In genomic region chr10:109957092-109957797, GRCh38 we compare ENCODE assay signal across 9 cellular contexts. TPM values are rescaled to one million over a fixed set of nuclear protein-coding genes. Genes with fewer than 3 reads are reported as not detected.
DNase-seq lines count a peak whose midpoint lies in the region; ATAC-seq and TF ChIP-seq lines count a peak whose summit lies in the region.
"Had no signal": no experiment of that assay in that cellular context is flagged by ENCODE, and none has a peak within 500 bp of the region (broad histone marks: within the 10 kb centered on the region; RNA-seq: fewer than 3 reads in every experiment).

No MANE protein-coding gene starts in this region.

- DNase-seq in NCI-H1417 (lab: John Stamatoyannopoulos, UW) = peak; percentile 43 to 72 (median 69)
- DNase-seq in NCI-H1417 treated with DMSO at 0.1 percent for 48 hours (lab: John Stamatoyannopoulos, UW) = no peak
- DNase-seq in NCI-H2029 treated with DMSO at 0.1 percent for 48 hours (lab: John Stamatoyannopoulos, UW) = peak; percentile 63
- DNase-seq in stimulated activated naive B cell treated with anti-CD40 and anti-IgM and Interleukin-4, amounts not matched to agents 10 μg/mL and 1 μg/mL and 100 μg/mL, for 72 hours = peak; percentile 37
- DNase-seq in aorta = no peak
- DNase-seq in type B pancreatic cell (ENCODE audit: extremely low spot score, unreplicated experiment) = no peak
- no peak for DNase-seq in CD4-positive, alpha-beta memory T cell
- DNase-seq: heart right ventricle had no signal

- intact Hi-C loops in aorta (cut with DNase I) = no loop called here
- intact Hi-C loops in CD4-positive, alpha-beta memory T cell (cut with micrococcal nuclease) = loop anchor here (2.0 to 5.0 kb wide), 3 partner anchors 35 to 72 kb away; partner anchors contain the start of gene XPNPEP1

- peak overlapping the region; percentile 9 for H3K27ac Mint-ChIP-seq in stimulated activated naive B cell treated with anti-CD40 and anti-IgM and Interleukin-4, amounts not matched to agents 10 μg/mL and 1 μg/mL and 100 μg/mL, for 72 hours
- no peak overlapping the region for H3K27ac Mint-ChIP-seq in type B pancreatic cell
- no peak overlapping the region for H3K27ac Mint-ChIP-seq in CD4-positive, alpha-beta memory T cell

- TF ChIP-seq CTCF in type B pancreatic cell (conservative IDR thresholded peaks at IDR 0.05) = no peak

- H3K4me3 ChIP-seq in aorta (ENCODE audit: low read length in 2 of 2) = no peak overlapping the region
- H3K4me3 ChIP-seq in CD4-positive, alpha-beta memory T cell (ENCODE audit: low read length in 2 of 2) = no peak overlapping the region
- H3K4me3 ChIP-seq: heart right ventricle had no signal

- no peaks in the 10 kb centered on the region for H3K27me3 Mint-ChIP-seq in stimulated activated naive B cell treated with anti-CD40 and anti-IgM and Interleukin-4, amounts not matched to agents 10 μg/mL and 1 μg/mL and 100 μg/mL, for 72 hours
- no peaks in the 10 kb centered on the region for H3K27me3 Mint-ChIP-seq in type B pancreatic cell
- H3K27me3 Mint-ChIP-seq in CD4-positive, alpha-beta memory T cell = no peaks in the 10 kb centered on the region

- H3K9me3 ChIP-seq in aorta (ENCODE audit: control insufficient read depth, low read length) = no peaks in the 10 kb centered on the region
- H3K9me3 ChIP-seq in CD4-positive, alpha-beta memory T cell (ENCODE audit: control insufficient read depth in 1 of 2, low read length in 2 of 2) = no peaks in the 10 kb centered on the region
- H3K9me3 ChIP-seq: heart right ventricle had no signal

- no peaks in the 10 kb centered on the region for H3K36me3 ChIP-seq in aorta (ENCODE audit: control insufficient read depth in 1 of 2, insufficient read depth in 2 of 2, low read length in 1 of 2)
- H3K36me3 ChIP-seq in CD4-positive, alpha-beta memory T cell (ENCODE audit: insufficient read depth, low read length) = no peaks in the 10 kb centered on the region
- H3K36me3 ChIP-seq: heart right ventricle had no signal

- WGBS in aorta, 2 donors = 43 to 50% methylated on average over 9 of the region's 9 CpGs

- ATAC-seq in HG02870 (IDR thresholded peaks at IDR 0.05; ENCODE audit: unreplicated experiment) = peak; percentile 96
- peak; percentile 88 to 93 for ATAC-seq in stimulated activated naive B cell treated with anti-CD40 and anti-IgM and Interleukin-4, amounts not matched to agents 10 μg/mL and 1 μg/mL and 100 μg/mL, for 72 hours (replicated peaks)
- ATAC-seq in aorta (ENCODE audit: low FRiP score) = no peak

- H3K27ac ChIP-seq in aorta (ENCODE audit: low read depth in 1 of 2, low read length in 2 of 2) = no peak overlapping the region
- no peak overlapping the region for H3K27ac ChIP-seq in CD4-positive, alpha-beta memory T cell (ENCODE audit: low read depth, low read length)
- H3K27ac ChIP-seq: heart right ventricle had no signal

- H3K4me1 Mint-ChIP-seq in stimulated activated naive B cell treated with anti-CD40 and anti-IgM and Interleukin-4, amounts not matched to agents 10 μg/mL and 1 μg/mL and 100 μg/mL, for 72 hours = peaks cover 9 to 11% of the 10 kb centered on the region in 2 donors
- H3K4me1 Mint-ChIP-seq in type B pancreatic cell (ENCODE audit: unreplicated experiment) = peaks cover 33% of the 10 kb centered on the region
- H3K4me1 Mint-ChIP-seq in CD4-positive, alpha-beta memory T cell = peaks cover 0 to 4% (median under 1%) of the 10 kb centered on the region in 4 donors

- POLR2A ChIA-PET in CD4-positive, alpha-beta memory T cell (lab: Charles Lee; ENCODE audit: partially characterized antibody) = interaction anchor here (0.6 to 1.2 kb wide), 3 partner anchors 55 to 73 kb away, joined by 3 to 4 read pairs (median 3); no protein-coding TSS in a partner anchor

- H3K36me3 Mint-ChIP-seq in stimulated activated naive B cell treated with anti-CD40 and anti-IgM and Interleukin-4, amounts not matched to agents 10 μg/mL and 1 μg/mL and 100 μg/mL, for 72 hours = no peaks in the 10 kb centered on the region
- H3K36me3 Mint-ChIP-seq in type B pancreatic cell = no peaks in the 10 kb centered on the region
- H3K36me3 Mint-ChIP-seq in CD4-positive, alpha-beta memory T cell = no peaks in the 10 kb centered on the region

- H3K27me3 ChIP-seq in aorta (ENCODE audit: control insufficient read depth in 1 of 2, insufficient read depth in 2 of 2, low read length in 1 of 2) = no peaks in the 10 kb centered on the region
- H3K27me3 ChIP-seq in CD4-positive, alpha-beta memory T cell (ENCODE audit: insufficient read depth, low read length) = no peaks in the 10 kb centered on the region
- H3K27me3 ChIP-seq: heart right ventricle had no signal

- H3K4me3 Mint-ChIP-seq in stimulated activated naive B cell treated with anti-CD40 and anti-IgM and Interleukin-4, amounts not matched to agents 10 μg/mL and 1 μg/mL and 100 μg/mL, for 72 hours = no peak overlapping the region
- no peak overlapping the region for H3K4me3 Mint-ChIP-seq in type B pancreatic cell
- no peak overlapping the region for H3K4me3 Mint-ChIP-seq in CD4-positive, alpha-beta memory T cell

- H3K9me3 Mint-ChIP-seq in stimulated activated naive B cell treated with anti-CD40 and anti-IgM and Interleukin-4, amounts not matched to agents 10 μg/mL and 1 μg/mL and 100 μg/mL, for 72 hours = no peaks in the 10 kb centered on the region
- no peaks in the 10 kb centered on the region for H3K9me3 Mint-ChIP-seq in type B pancreatic cell
- H3K9me3 Mint-ChIP-seq in CD4-positive, alpha-beta memory T cell = no peaks in the 10 kb centered on the region

- CTCF ChIA-PET in CD4-positive, alpha-beta memory T cell (lab: Charles Lee; ENCODE audit: partially characterized antibody) = interaction anchor here (0.9 to 2.3 kb wide), 13 partner anchors 11 to 155 kb away, joined by 3 to 23 read pairs (median 4); no protein-coding TSS in a partner anchor

- peaks cover 8 to 14% of the 10 kb centered on the region in 2 donors for H3K4me1 ChIP-seq in aorta (ENCODE audit: control insufficient read depth in 1 of 2, insufficient read depth in 2 of 2, low read length in 2 of 2)
- H3K4me1 ChIP-seq in CD4-positive, alpha-beta memory T cell (ENCODE audit: insufficient read depth, low read length) = no peaks in the 10 kb centered on the region

RNA-seq across cellular contexts. Expression of gene XPNPEP1, which starts 33.9 kb away (rescaled TPM):
- 10 to 100 TPM; 47.5 to 68.9 TPM for total RNA-seq in aorta
- 10 to 100 TPM; 28.4 to 38.9 TPM for polyA plus RNA-seq in aorta
- 50.1 and 76.6 TPM in 2 replicates for total RNA-seq in type B pancreatic cell (ENCODE audit: low replicate concordance)
- total RNA-seq in CD4-positive, alpha-beta memory T cell = 10 to 100 TPM; 59.0 to 63.3 TPM
- 10 to 100 TPM; 24.7 to 40.0 TPM for polyA plus RNA-seq in CD4-positive, alpha-beta memory T cell

RNA-seq across cellular contexts. Expression of gene ADD3, which starts 50.5 kb away (rescaled TPM):
- 100 to 1,000 TPM in 1 of 2 donors, 10 to 100 TPM in 1; 80.9 to 197 TPM for total RNA-seq in aorta
- 100 to 1,000 TPM in 1 of 2 donors, 10 to 100 TPM in 1; 41.1 to 132 TPM for polyA plus RNA-seq in aorta
- 140 and 183 TPM in 2 replicates for total RNA-seq in type B pancreatic cell (ENCODE audit: low replicate concordance)
- total RNA-seq in CD4-positive, alpha-beta memory T cell = 100 to 1,000 TPM; 365 to 374 TPM
- polyA plus RNA-seq in CD4-positive, alpha-beta memory T cell = 100 to 1,000 TPM; 525 to 613 TPM

Comparison
In these comparisons a context has a peak if more than half of its experiments do, and no peak if none do; other contexts are left out.
1. DNase-seq: peak in NCI-H1417 (3 of 3), NCI-H2029 treated with DMSO at 0.1 percent for 48 hours (single experiment) and stimulated activated naive B cell treated with anti-CD40 and anti-IgM and Interleukin-4, amounts not matched to agents 10 μg/mL and 1 μg/mL and 100 μg/mL, for 72 hours (single experiment); none in NCI-H1417 treated with DMSO at 0.1 percent for 48 hours (single experiment), aorta (0 of 2), type B pancreatic cell (single experiment) and CD4-positive, alpha-beta memory T cell (0 of 5).